Comparison of ENCODE assay signal across 9 cellular contexts in genomic region chr12:122527478-122527944, GRCh38. TPM values are rescaled to one million over a fixed set of nuclear protein-coding genes. Genes with fewer than 3 reads are reported as not detected.
DNase-seq lines count a peak whose midpoint lies in the region; ATAC-seq, FAIRE-seq and TF ChIP-seq lines count a peak whose summit lies in the region.
"Had no signal": no experiment of that assay in that cellular context is flagged by ENCODE, and none has a peak within 500 bp of the region (broad histone marks: within the 10 kb centered on the region; RNA-seq: fewer than 3 reads in every experiment).

No MANE protein-coding gene starts in this region.

- no peak overlapping the region for H3K27ac Mint-ChIP-seq in activated CD4-positive, alpha-beta T cell treated with anti-CD3 and anti-CD28 coated beads for 36 hours
- no peak overlapping the region for H3K27ac Mint-ChIP-seq in astrocyte (ENCODE audit: unreplicated experiment)

- peak overlapping the region; percentile 83 for H3K27ac ChIP-seq in astrocyte (ENCODE audit: low read depth, low read length)
- peak overlapping the region; percentile 100 for H3K27ac ChIP-seq in subcutaneous abdominal adipose tissue (ENCODE audit: low read depth, low read length)

- H3K4me3 Mint-ChIP-seq in activated CD4-positive, alpha-beta T cell treated with anti-CD3 and anti-CD28 coated beads for 36 hours, result no peak overlapping the region
- H3K4me3 Mint-ChIP-seq in astrocyte (ENCODE audit: unreplicated experiment), result no peak overlapping the region
- H3K4me3 Mint-ChIP-seq: brain had no signal

- H4K20me1 ChIP-seq in astrocyte (ENCODE audit: insufficient read depth, low read length), result peaks cover 34% of the 10 kb centered on the region

- CTCF ChIA-PET in activated CD4-positive, alpha-beta T cell treated with anti-CD3 and anti-CD28 coated beads for 36 hours (lab: Charles Lee), result interaction anchor here (1.4 to 2.6 kb wide), 4 partner anchors 10 to 128 kb away, joined by 3 to 14 read pairs (median 8); partner anchors contain the start of gene ZCCHC8

- H3K79me2 ChIP-seq in astrocyte (ENCODE audit: insufficient read depth, low read length), result peaks cover 81% of the 10 kb centered on the region

- peak; percentile 58 for DNase-seq in activated CD4-positive, alpha-beta T cell treated with anti-CD3 and anti-CD28 coated beads for 36 hours
- DNase-seq in activated CD4-positive, alpha-beta T cell treated with anti-CD3 and anti-CD28 coated beads for 1 hour, result no peak
- peak; percentile 65 for DNase-seq in NCI-H69 (lab: John Stamatoyannopoulos, UW)
- DNase-seq in astrocyte (ENCODE audit: low read depth), result no peak
- peak in 1 of 2 donors; percentile 37 for DNase-seq in left colon
- DNase-seq in retina, result no peak

- peak overlapping the region; percentile 84 for H3K4me2 ChIP-seq in astrocyte (ENCODE audit: low read length)

- no peaks in the 10 kb centered on the region for H3K27me3 Mint-ChIP-seq in activated CD4-positive, alpha-beta T cell treated with anti-CD3 and anti-CD28 coated beads for 36 hours
- no peaks in the 10 kb centered on the region for H3K27me3 Mint-ChIP-seq in astrocyte (ENCODE audit: low read depth, unreplicated experiment)

- H3K4me1 Mint-ChIP-seq in activated CD4-positive, alpha-beta T cell treated with anti-CD3 and anti-CD28 coated beads for 36 hours, result peaks cover 31% of the 10 kb centered on the region
- H3K4me1 Mint-ChIP-seq in astrocyte (ENCODE audit: low read depth, unreplicated experiment), result peaks cover 8% of the 10 kb centered on the region

- no peak for TF ChIP-seq CTCF in astrocyte (IDR thresholded peaks at IDR 0.05; ENCODE audit: insufficient read depth, low read depth, low read length)

- intact Hi-C loops in activated CD4-positive, alpha-beta T cell treated with anti-CD3 and anti-CD28 coated beads for 36 hours (cut with DNase I, micrococcal nuclease), result loop anchor here (1.0 to 5.0 kb wide), 15 partner anchors 26 to 1175 kb away; partner anchors contain the start of genes DENR (in 2 of the 2), DIABLO (in 2 of the 2), ABCB9 (in 1 of the 2) and ANAPC5 (in 1 of the 2)
- intact Hi-C loops in left colon (cut with DNase I, micrococcal nuclease), result no loop called here

- H3K9me3 Mint-ChIP-seq in activated CD4-positive, alpha-beta T cell treated with anti-CD3 and anti-CD28 coated beads for 36 hours (ENCODE audit: low read depth), result no peaks in the 10 kb centered on the region
- H3K9me3 Mint-ChIP-seq in astrocyte (ENCODE audit: unreplicated experiment), result no peaks in the 10 kb centered on the region

- no peak for FAIRE-seq in astrocyte (lab: Jason Lieb, UNC)

- POLR2A ChIA-PET in activated CD4-positive, alpha-beta T cell treated with anti-CD3 and anti-CD28 coated beads for 36 hours (lab: Charles Lee), result interaction anchor here (0.6 to 2.6 kb wide), 11 partner anchors 13 to 705 kb away, joined by 3 to 53 read pairs (median 6); partner anchors contain the start of genes DIABLO, MPHOSPH9, MTRFR and ZCCHC8

- peaks cover 5% of the 10 kb centered on the region for H3K36me3 ChIP-seq in astrocyte (ENCODE audit: insufficient read depth, low read length)
- H3K36me3 ChIP-seq in subcutaneous abdominal adipose tissue (ENCODE audit: control insufficient read depth in 5 of 5, insufficient read depth in 5 of 5, low read length in 5 of 5), result peaks cover 0 to 3% (median 0%) of the 10 kb centered on the region in 5 donors

- H3K27me3 ChIP-seq in astrocyte (ENCODE audit: insufficient read depth, low read length) (no peaks in the 10 kb centered on the region), subcutaneous abdominal adipose tissue (ENCODE audit: control insufficient read depth in 5 of 5, insufficient read depth in 4 of 5, low read length in 5 of 5) (no peaks in the 10 kb centered on the region)

- no peak for ATAC-seq in activated CD4-positive, alpha-beta T cell treated with anti-CD3 and anti-CD28 coated beads for 36 hours
- ATAC-seq in left colon (peak; percentile 11), GM21576 (IDR thresholded peaks at IDR 0.05; ENCODE audit: unreplicated experiment) (no peak)

- H3K9me3 ChIP-seq in astrocyte (ENCODE audit: insufficient read depth, low read depth, low read length) (no peaks in the 10 kb centered on the region), subcutaneous abdominal adipose tissue (ENCODE audit: control insufficient read depth in 5 of 5, low read length in 5 of 5) (no peaks in the 10 kb centered on the region)

- H3K9ac ChIP-seq in astrocyte (ENCODE audit: low read length) (peak overlapping the region; percentile 100), subcutaneous abdominal adipose tissue (ENCODE audit: low read length in 5 of 5) (peak overlapping the region; percentile 23 to 80 (median 77))

- H3K4me3 ChIP-seq in astrocyte (ENCODE audit: insufficient read depth, low read depth, low read length), result peak overlapping the region; percentile 85
- peak overlapping the region; percentile 90 to 99 (median 94) for H3K4me3 ChIP-seq in subcutaneous abdominal adipose tissue (ENCODE audit: low read depth in 1 of 5, low read length in 5 of 5)

- peaks cover 9% of the 10 kb centered on the region for H3K4me1 ChIP-seq in astrocyte (ENCODE audit: insufficient read depth, low read length)
- H3K4me1 ChIP-seq in subcutaneous abdominal adipose tissue (ENCODE audit: control insufficient read depth in 5 of 5, insufficient read depth in 5 of 5, low read length in 5 of 5), result peaks cover 7 to 40% (median 35%) of the 10 kb centered on the region in 5 donors

- H3K36me3 Mint-ChIP-seq in activated CD4-positive, alpha-beta T cell treated with anti-CD3 and anti-CD28 coated beads for 36 hours (ENCODE audit: low read depth), result peaks cover 41% of the 10 kb centered on the region
- peaks cover 2% of the 10 kb centered on the region for H3K36me3 Mint-ChIP-seq in astrocyte (ENCODE audit: low read depth, unreplicated experiment)

- peak overlapping the region; percentile 81 for H2AFZ ChIP-seq in astrocyte (ENCODE audit: low read depth, low read length)

RNA-seq across cellular contexts. Expression of gene KNTC1, which starts 0.5 kb away (rescaled TPM):
- 100 to 1,000 TPM; 136 to 175 TPM for total RNA-seq in activated CD4-positive, alpha-beta T cell treated with anti-CD3 and anti-CD28 coated beads for 36 hours
- total RNA-seq in astrocyte, result 8.6 and 10.6 TPM in 2 replicates
- total RNA-seq in left colon, result 10 to 100 TPM; 10.1 to 17.5 TPM

RNA-seq across cellular contexts. Expression of gene RSRC2, which starts 0.8 kb away (rescaled TPM):
- 100 to 1,000 TPM in 1 of 2 experiments, 10 to 100 TPM in 1; 92.7 to 105 TPM for total RNA-seq in activated CD4-positive, alpha-beta T cell treated with anti-CD3 and anti-CD28 coated beads for 36 hours
- total RNA-seq in astrocyte, result 55.6 and 56.3 TPM in 2 replicates
- 10 to 100 TPM; 49.4 to 67.4 TPM for total RNA-seq in left colon

RNA-seq across cellular contexts. Expression of gene ZCCHC8, which starts 26.8 kb away (rescaled TPM):
- 10 to 100 TPM; 34.7 to 39.1 TPM for total RNA-seq in activated CD4-positive, alpha-beta T cell treated with anti-CD3 and anti-CD28 coated beads for 36 hours
- total RNA-seq in astrocyte (23.8 and 25.3 TPM in 2 replicates), left colon (10 to 100 TPM; 18.7 to 20.0 TPM)

Comparison
In these comparisons a context has a peak if more than half of its experiments do, and no peak if none do; other contexts are left out.
1. DNase-seq: peak in activated CD4-positive, alpha-beta T cell treated with anti-CD3 and anti-CD28 coated beads for 36 hours (single experiment) and NCI-H69 (single experiment); none in activated CD4-positive, alpha-beta T cell treated with anti-CD3 and anti-CD28 coated beads for 1 hour (single experiment), astrocyte (single experiment) and retina (single experiment).
2. RNA of gene KNTC1, which starts 0.5 kb away (total RNA-seq): 136 to 175 TPM in activated CD4-positive, alpha-beta T cell treated with anti-CD3 and anti-CD28 coated beads for 36 hours; 10.1 to 17.5 TPM in left colon and 8.6 to 10.6 TPM in astrocyte; every median in the first group is over 4 times any median in the second.
3. intact Hi-C loops: an anchor here in activated CD4-positive, alpha-beta T cell treated with anti-CD3 and anti-CD28 coated beads for 36 hours (1.0 to 5.0 kb wide); none called in left colon.